Comparison of ENCODE assay signal across 8 cellular contexts in genomic region chr4:1167244-1167949, GRCh38. TPM values are rescaled to one million over a fixed set of nuclear protein-coding genes. Genes with fewer than 3 reads are reported as not detected.
DNase-seq lines count a peak whose midpoint lies in the region; ATAC-seq and TF ChIP-seq lines count a peak whose summit lies in the region.

No MANE protein-coding gene starts in this region.

- no peaks in the 10 kb centered on the region for H3K36me3 Mint-ChIP-seq in CD4-positive, alpha-beta T cell (ENCODE audit: low read depth)

- no peaks in the 10 kb centered on the region for H3K36me3 ChIP-seq in mucosa of stomach (ENCODE audit: control insufficient read depth, insufficient read depth, low read length)

- H3K4me1 ChIP-seq in mucosa of stomach (ENCODE audit: control insufficient read depth, insufficient read depth, low read length), result peaks cover 32% of the 10 kb centered on the region

- peak overlapping the region; percentile 67 for H3K27ac Mint-ChIP-seq in CD4-positive, alpha-beta T cell

- peaks cover 25% of the 10 kb centered on the region for H3K4me1 Mint-ChIP-seq in CD4-positive, alpha-beta T cell (ENCODE audit: low read depth)

- peaks cover 19% of the 10 kb centered on the region for H3K27me3 ChIP-seq in CD4-positive, alpha-beta T cell (ENCODE audit: control insufficient read depth, insufficient read depth, low read length)
- H3K27me3 ChIP-seq in mucosa of stomach (ENCODE audit: control insufficient read depth, insufficient read depth, low read length), result peaks cover 47% of the 10 kb centered on the region

- H3K9ac ChIP-seq in mucosa of stomach (ENCODE audit: low read length), result peak overlapping the region; percentile 49

- no peak overlapping the region for H3K27ac ChIP-seq in CD4-positive, alpha-beta T cell (ENCODE audit: low read depth, low read length)

- POLR2A ChIA-PET in CD4-positive, alpha-beta T cell (lab: Charles Lee), result interaction anchor here (0.5 to 3.6 kb wide), 7 partner anchors 11 to 180 kb away, joined by 3 to 26 read pairs (median 5); partner anchors contain the start of genes CTBP1 and UVSSA

- intact Hi-C loops in CD4-positive, alpha-beta T cell (cut with DNase I, micrococcal nuclease), result loop anchor here (1.0 to 5.0 kb wide), 10 partner anchors 35 to 185 kb away; partner anchors contain the start of gene UVSSA (in 1 of the 2)

- CTCF ChIA-PET in CD4-positive, alpha-beta T cell (lab: Charles Lee), result interaction anchor here (0.7 to 3.5 kb wide), 10 partner anchors 20 to 186 kb away, joined by 3 to 38 read pairs (median 6); partner anchors contain the start of genes CTBP1 and UVSSA

- H3K4me3 Mint-ChIP-seq in CD4-positive, alpha-beta T cell, result peak overlapping the region; percentile 90

- peak; percentile 97 for TF ChIP-seq CTCF in CD4-positive, alpha-beta T cell (IDR thresholded peaks at IDR 0.05)
- TF ChIP-seq CTCF in epithelial cell of proximal tubule (conservative IDR thresholded peaks at IDR 0.05; ENCODE audit: low read depth, low read length), result peak; percentile 81

- H3K4me3 ChIP-seq in epithelial cell of proximal tubule (ENCODE audit: low read depth, low read length) (peak overlapping the region; percentile 58), mucosa of stomach (ENCODE audit: low read length) (peak overlapping the region; percentile 48)

- DNase-seq in CD4-positive, alpha-beta T cell, result peak; percentile 69 to 86 (median 82)
- DNase-seq in HPDE6-E6E7 (ENCODE audit: extremely low spot score), result peak; percentile 41
- DNase-seq in NOMO-1 treated with dmso at 0.1 percent for 144 hours (lab: John Stamatoyannopoulos, UW; ENCODE audit: unreplicated experiment), result peak; percentile 87
- DNase-seq in activated CD8-positive, alpha-beta memory T cell treated with anti-CD3 and anti-CD28 coated beads, Interleukin-2, amount 50 U/mL, for 24 hours (ENCODE audit: extremely low read depth), result peak; percentile 80
- DNase-seq in epithelial cell of proximal tubule (ENCODE audit: low read depth), result no peak
- peak; percentile 77 to 81 for DNase-seq in stimulated activated CD8-positive, alpha-beta memory T cell treated with anti-CD3 and anti-CD28 coated beads, Interleukin-4, amount 100 ng/mL, for 4 hours (ENCODE audit: low read depth in 2 of 2, low spot score in 1 of 2)

- H3K9me3 Mint-ChIP-seq in CD4-positive, alpha-beta T cell, result no peaks in the 10 kb centered on the region

- peak; percentile 87 for ATAC-seq in CD4-positive, alpha-beta T cell (ENCODE audit: poor library complexity)
- peak; percentile 72 for ATAC-seq in GM19463 (IDR thresholded peaks at IDR 0.05; ENCODE audit: unreplicated experiment)

- peaks cover 16% of the 10 kb centered on the region for H3K27me3 Mint-ChIP-seq in CD4-positive, alpha-beta T cell

- no peaks in the 10 kb centered on the region for H3K9me3 ChIP-seq in CD4-positive, alpha-beta T cell (ENCODE audit: control insufficient read depth, low read length)
- no peaks in the 10 kb centered on the region for H3K9me3 ChIP-seq in mucosa of stomach (ENCODE audit: control insufficient read depth, low read length)

RNA-seq across cellular contexts. Expression of gene SPON2, which starts 5.0 kb away (rescaled TPM):
- 10 to 100 TPM; 12.8 to 15.7 TPM for total RNA-seq in CD4-positive, alpha-beta T cell
- total RNA-seq in epithelial cell of proximal tubule, result 1.4 and 18.1 TPM in 2 replicates

RNA-seq across cellular contexts. Expression of gene RNF212, which starts 54.0 kb away (rescaled TPM):
- 1 to 10 TPM; 5.6 to 8.3 TPM for total RNA-seq in CD4-positive, alpha-beta T cell
- 3.5 and 8.1 TPM in 2 replicates for total RNA-seq in epithelial cell of proximal tubule
